Comparison of ENCODE assay signal across 13 cellular contexts in genomic region chr7:111992601-111993000, GRCh38.
"Had no signal": no experiment of that assay in that cellular context is flagged by ENCODE, and none has a peak within 500 bp of the region (broad histone marks: within the 10 kb centered on the region; RNA-seq: fewer than 3 reads in every experiment).

No MANE protein-coding gene starts in this region.

- H3K4me3 ChIP-seq: body of pancreas, prostate gland, upper lobe of left lung had no signal

- H3K4me1 ChIP-seq: body of pancreas, prostate gland had no signal

- DNase-seq: activated CD4-positive, alpha-beta T cell treated with anti-CD3 and anti-CD28 coated beads, Interleukin-2, amount 10 ng/mL, durations not matched to agents 24 days and 14 days; activated naive CD4-positive, alpha-beta T cell treated with Interleukin-2 at 50 U/mL for 16 hours; body of pancreas; effector memory CD8-positive, alpha-beta T cell; nucleus accumbens; stimulated activated CD4-positive, alpha-beta T cell treated with anti-CD3 and anti-CD28 coated beads, Interleukin-2, amount 100 ng/mL, for 48 hours; stimulated activated CD8-positive, alpha-beta memory T cell treated with anti-CD3 and anti-CD28 coated beads, Interleukin-4, amount 100 ng/mL, for 48 hours; stimulated activated naive CD8-positive, alpha-beta T cell treated with anti-CD3 and anti-CD28 coated beads, Interleukin-15, Interleukin-2, amounts not matched to agents 100 U/mL and 50 U/mL, for 24 hours; upper lobe of left lung had no signal

- ATAC-seq: body of pancreas; effector memory CD8-positive, alpha-beta T cell; natural killer cell treated with Interleukin-12 subunit alpha and Interleukin-12 subunit beta and Interleukin-15 and Interleukin-18, amount 100 ng/mL, for 72 hours; sciatic nerve; stimulated activated naive CD8-positive, alpha-beta T cell treated with anti-CD3 and anti-CD28 coated beads, Interleukin-15, Interleukin-2, amounts not matched to agents 100 U/mL and 50 U/mL, for 24 hours had no signal

- H3K27me3 ChIP-seq: body of pancreas, upper lobe of left lung had no signal

- H3K36me3 ChIP-seq: prostate gland had no signal

- H3K27ac ChIP-seq: body of pancreas, epithelial cell of prostate, prostate gland had no signal

- H3K9me3 ChIP-seq: body of pancreas, prostate gland, upper lobe of left lung had no signal
